In genomic region chr4:187065396-187065795, GRCh38 we compare ENCODE assay signal across 22 cellular contexts.
"Had no signal": no experiment of that assay in that cellular context is flagged by ENCODE, and none has a peak within 500 bp of the region (broad histone marks: within the 10 kb centered on the region; RNA-seq: fewer than 3 reads in every experiment).

No MANE protein-coding gene starts in this region.

- H3K9me3 ChIP-seq: esophagus squamous epithelium, heart left ventricle, psoas muscle, right lobe of liver, suprapubic skin, thyroid gland had no signal

- H3K4me1 ChIP-seq: esophagus squamous epithelium, heart left ventricle, psoas muscle, right lobe of liver, thyroid gland had no signal

- H3K9me3 Mint-ChIP-seq: central memory CD8-positive, alpha-beta T cell; type B pancreatic cell had no signal

- H3K27me3 ChIP-seq: esophagus squamous epithelium, heart left ventricle, right lobe of liver, suprapubic skin, thyroid gland had no signal

- H3K27ac Mint-ChIP-seq: dendritic cell treated with granulocyte-macrophage colony-stimulating factor and Interleukin-4, amounts not matched to agents 40 ng/mL and 50 ng/mL, for 4 days; effector memory CD8-positive, alpha-beta T cell; natural killer cell; type B pancreatic cell had no signal

- H3K36me3 Mint-ChIP-seq: natural killer cell, type B pancreatic cell had no signal

- H3K27me3 Mint-ChIP-seq: central memory CD8-positive, alpha-beta T cell; dendritic cell treated with granulocyte-macrophage colony-stimulating factor and Interleukin-4, amounts not matched to agents 40 ng/mL and 50 ng/mL, for 4 days; effector memory CD8-positive, alpha-beta T cell; type B pancreatic cell had no signal

- H3K4me3 ChIP-seq: esophagus squamous epithelium, heart left ventricle, psoas muscle, right lobe of liver, skin epidermis, suprapubic skin, thyroid gland had no signal

- H3K36me3 ChIP-seq: esophagus squamous epithelium, heart left ventricle, right lobe of liver, suprapubic skin, thyroid gland had no signal

- DNase-seq: effector memory CD8-positive, alpha-beta T cell; esophagus squamous epithelium; heart left ventricle; hypothalamus; kidney glomerular epithelial cell; mammary epithelial cell; natural killer cell; occipital lobe; psoas muscle; retina; right lobe of liver; stimulated activated CD4-positive, alpha-beta T cell treated with anti-CD3 and anti-CD28 coated beads, Interleukin-12 subunit alpha, Interleukin-12 subunit beta, amount 100 ng/mL, for 4 hours; stimulated activated naive CD4-positive, alpha-beta T cell treated with Interleukin-2 at 50 U/mL for 16 hours; thyroid gland had no signal

- H3K4me3 Mint-ChIP-seq: central memory CD8-positive, alpha-beta T cell; dendritic cell treated with granulocyte-macrophage colony-stimulating factor and Interleukin-4, amounts not matched to agents 40 ng/mL and 50 ng/mL, for 4 days; effector memory CD8-positive, alpha-beta T cell; natural killer cell; type B pancreatic cell had no signal

- FAIRE-seq: frontal cortex, islet of Langerhans, urothelium cell line had no signal

- H3K4me1 Mint-ChIP-seq: central memory CD8-positive, alpha-beta T cell; natural killer cell had no signal
